Comparison of ENCODE assay signal across 18 cellular contexts in genomic region chr6:168159503-168159902, GRCh38.
DNase-seq lines count a peak whose midpoint lies in the region; ATAC-seq and TF ChIP-seq lines count a peak whose summit lies in the region.
"Had no signal": no experiment of that assay in that cellular context is flagged by ENCODE, and none has a peak within 500 bp of the region (broad histone marks: within the 10 kb centered on the region; RNA-seq: fewer than 3 reads in every experiment).

No MANE protein-coding gene starts in this region.

- no peak for TF ChIP-seq CTCF in glutamatergic neuron (IDR thresholded peaks at IDR 0.05; ENCODE audit: partially characterized antibody, unreplicated experiment)

- H3K36me3 Mint-ChIP-seq in activated CD8-positive, alpha-beta memory T cell treated with anti-CD3 and anti-CD28 coated beads, Interleukin-2, amount 10 ng/mL, durations not matched to agents 7 days and 5 days = no peaks in the 10 kb centered on the region
- no peaks in the 10 kb centered on the region for H3K36me3 Mint-ChIP-seq in glutamatergic neuron (ENCODE audit: unreplicated experiment)
- H3K36me3 Mint-ChIP-seq: CD8-positive, alpha-beta memory T cell had no signal

- H3K4me1 Mint-ChIP-seq in activated CD8-positive, alpha-beta memory T cell treated with anti-CD3 and anti-CD28 coated beads, Interleukin-2, amount 10 ng/mL, durations not matched to agents 7 days and 5 days = no peaks in the 10 kb centered on the region
- peaks cover 56% of the 10 kb centered on the region for H3K4me1 Mint-ChIP-seq in glutamatergic neuron (ENCODE audit: low read depth, unreplicated experiment)
- H3K4me1 Mint-ChIP-seq: CD8-positive, alpha-beta memory T cell had no signal

- no peaks in the 10 kb centered on the region for H3K27me3 Mint-ChIP-seq in activated CD8-positive, alpha-beta memory T cell treated with anti-CD3 and anti-CD28 coated beads, Interleukin-2, amount 10 ng/mL, durations not matched to agents 7 days and 5 days
- H3K27me3 Mint-ChIP-seq in glutamatergic neuron (ENCODE audit: unreplicated experiment) = peaks cover 7% of the 10 kb centered on the region

- CTCF ChIA-PET in activated CD8-positive, alpha-beta memory T cell treated with anti-CD3 and anti-CD28 coated beads, Interleukin-2, amount 10 ng/mL, durations not matched to agents 7 days and 5 days (lab: Charles Lee) = no interaction called here

- H3K4me3 Mint-ChIP-seq in activated CD8-positive, alpha-beta memory T cell treated with anti-CD3 and anti-CD28 coated beads, Interleukin-2, amount 10 ng/mL, durations not matched to agents 7 days and 5 days = no peak overlapping the region
- H3K4me3 Mint-ChIP-seq in glutamatergic neuron (ENCODE audit: unreplicated experiment) = peak overlapping the region; percentile 53
- H3K4me3 Mint-ChIP-seq: CD8-positive, alpha-beta memory T cell; HFFc6 had no signal

- ATAC-seq in activated CD8-positive, alpha-beta memory T cell treated with anti-CD3 and anti-CD28 coated beads, Interleukin-2, amount 10 ng/mL, durations not matched to agents 7 days and 5 days = no peak
- ATAC-seq in HG03520 (IDR thresholded peaks at IDR 0.05; ENCODE audit: unreplicated experiment) (no peak), HG03442 (IDR thresholded peaks at IDR 0.05; ENCODE audit: unreplicated experiment) (no peak)
- ATAC-seq: Right ventricle myocardium inferior had no signal

- H3K9me3 Mint-ChIP-seq in activated CD8-positive, alpha-beta memory T cell treated with anti-CD3 and anti-CD28 coated beads, Interleukin-2, amount 10 ng/mL, durations not matched to agents 7 days and 5 days (ENCODE audit: low read depth) = no peaks in the 10 kb centered on the region
- peaks cover 22% of the 10 kb centered on the region for H3K9me3 Mint-ChIP-seq in glutamatergic neuron (ENCODE audit: unreplicated experiment)

- H3K27ac Mint-ChIP-seq in activated CD8-positive, alpha-beta memory T cell treated with anti-CD3 and anti-CD28 coated beads, Interleukin-2, amount 10 ng/mL, durations not matched to agents 7 days and 5 days = no peak overlapping the region
- H3K27ac Mint-ChIP-seq in glutamatergic neuron (ENCODE audit: unreplicated experiment) = peak overlapping the region; percentile 95
- H3K27ac Mint-ChIP-seq: CD8-positive, alpha-beta memory T cell; HFFc6 had no signal

- DNase-seq in activated CD8-positive, alpha-beta memory T cell treated with anti-CD3 and anti-CD28 coated beads, Interleukin-2, amount 50 U/mL, for 48 hours = peak; percentile 2
- DNase-seq in activated CD8-positive, alpha-beta memory T cell treated with anti-CD3 and anti-CD28 coated beads, Interleukin-2, amount 10 ng/mL, durations not matched to agents 7 days and 5 days = no peak
- DNase-seq in NCI-H774 (lab: John Stamatoyannopoulos, UW) = peak; percentile 68
- no peak for DNase-seq in glutamatergic neuron
- DNase-seq in occipital lobe (lab: John Stamatoyannopoulos, UW) = no peak
- DNase-seq: ACHN; C1 segment of cervical spinal cord; CD8-positive, alpha-beta memory T cell; GDM1; H7; HFFc6; KG1; NCI-H2081; NCI-H526; Peyer's patch had no signal

Comparison
In these comparisons a context has a peak if more than half of its experiments do, and no peak if none do; other contexts are left out.
1. DNase-seq: peak in activated CD8-positive, alpha-beta memory T cell treated with anti-CD3 and anti-CD28 coated beads, Interleukin-2, amount 50 U/mL, for 48 hours (single experiment) and NCI-H774 (single experiment); none in activated CD8-positive, alpha-beta memory T cell treated with anti-CD3 and anti-CD28 coated beads, Interleukin-2, amount 10 ng/mL, durations not matched to agents 7 days and 5 days (single experiment), glutamatergic neuron (single experiment) and occipital lobe (single experiment).